1 cellular context compared by ENCODE assay signal in the genomic region with DNA sequence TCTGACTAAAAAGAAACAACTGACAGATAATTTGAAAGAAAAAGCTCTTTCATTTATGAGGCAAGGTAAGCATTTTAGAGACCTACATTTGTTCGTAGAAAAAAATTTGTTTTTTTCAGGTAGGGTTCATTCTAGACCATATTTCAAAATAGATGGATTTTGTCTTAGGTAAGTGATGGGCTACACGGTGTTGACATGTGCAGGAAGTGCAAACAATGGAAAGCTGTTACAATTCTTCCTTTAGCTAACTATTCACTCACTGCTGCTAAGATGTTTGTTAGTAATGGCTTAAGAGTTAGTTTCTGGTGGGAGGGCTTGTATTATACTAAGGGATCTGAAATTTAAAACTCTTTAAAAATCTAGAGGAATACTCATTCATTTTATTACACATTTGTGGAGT.
TF ChIP-seq lines count a peak whose summit lies in the region.

No MANE protein-coding gene starts in this region.

TF ChIP-seq in HepG2, 621 proteins besides CTCF, POLR2A, EP300 and RAD21 (continued from another document):
- no peak for TF ChIP-seq SOX6 (IDR thresholded peaks at IDR 0.05)
- TF ChIP-seq SOX6 (CRISPR knock-in tag; IDR thresholded peaks at IDR 0.05), result 0 out of 2 replicates have a peak, but pooled peaks have one; percentile 14
- no peak for TF ChIP-seq ZNF451 (CRISPR knock-in tag; IDR thresholded peaks at IDR 0.05)
- TF ChIP-seq, protein P1, sequence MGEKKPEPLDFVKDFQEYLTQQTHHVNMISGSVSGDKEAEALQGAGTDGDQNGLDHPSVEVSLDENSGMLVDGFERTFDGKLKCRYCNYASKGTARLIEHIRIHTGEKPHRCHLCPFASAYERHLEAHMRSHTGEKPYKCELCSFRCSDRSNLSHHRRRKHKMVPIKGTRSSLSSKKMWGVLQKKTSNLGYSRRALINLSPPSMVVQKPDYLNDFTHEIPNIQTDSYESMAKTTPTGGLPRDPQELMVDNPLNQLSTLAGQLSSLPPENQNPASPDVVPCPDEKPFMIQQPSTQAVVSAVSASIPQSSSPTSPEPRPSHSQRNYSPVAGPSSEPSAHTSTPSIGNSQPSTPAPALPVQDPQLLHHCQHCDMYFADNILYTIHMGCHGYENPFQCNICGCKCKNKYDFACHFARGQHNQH (CRISPR knock-in tag; IDR thresholded peaks at IDR 0.05), result no peak
- TF ChIP-seq FOXA1 (IDR thresholded peaks at IDR 0.05), result no peak
- TF ChIP-seq FOXA1 (CRISPR knock-in tag; IDR thresholded peaks at IDR 0.05), result peak; percentile 42
- TF ChIP-seq NCOA2 (CRISPR knock-in tag; IDR thresholded peaks at IDR 0.05), result peak; percentile 38; the same call in 1 of the 2 replicates
- peak; percentile 51; the same call in 1 of the 2 replicates for TF ChIP-seq SOX5 (CRISPR knock-in tag; IDR thresholded peaks at IDR 0.05; ENCODE audit: borderline replicate concordance)
- TF ChIP-seq FOXP1 (IDR thresholded peaks at IDR 0.05), result no peak
- TF ChIP-seq FOXP1 (CRISPR knock-in tag; IDR thresholded peaks at IDR 0.05), result peak; percentile 37; the same call in 1 of the 2 replicates
- TF ChIP-seq ELF3 (CRISPR knock-in tag; IDR thresholded peaks at IDR 0.05), result 0 out of 2 replicates have a peak, but pooled peaks have one; percentile 22
- no peak for TF ChIP-seq SOX13 (IDR thresholded peaks at IDR 0.05)
- TF ChIP-seq SOX13 (CRISPR knock-in tag; conservative IDR thresholded peaks at IDR 0.05 in 1 of 2, IDR thresholded peaks at IDR 0.05 in 1 of 2), result peak in 1 of 2 experiments; percentile 39; a peak in 1 of 4 replicates
